ENCODE assay signal across 8 cellular contexts in the genomic region with DNA sequence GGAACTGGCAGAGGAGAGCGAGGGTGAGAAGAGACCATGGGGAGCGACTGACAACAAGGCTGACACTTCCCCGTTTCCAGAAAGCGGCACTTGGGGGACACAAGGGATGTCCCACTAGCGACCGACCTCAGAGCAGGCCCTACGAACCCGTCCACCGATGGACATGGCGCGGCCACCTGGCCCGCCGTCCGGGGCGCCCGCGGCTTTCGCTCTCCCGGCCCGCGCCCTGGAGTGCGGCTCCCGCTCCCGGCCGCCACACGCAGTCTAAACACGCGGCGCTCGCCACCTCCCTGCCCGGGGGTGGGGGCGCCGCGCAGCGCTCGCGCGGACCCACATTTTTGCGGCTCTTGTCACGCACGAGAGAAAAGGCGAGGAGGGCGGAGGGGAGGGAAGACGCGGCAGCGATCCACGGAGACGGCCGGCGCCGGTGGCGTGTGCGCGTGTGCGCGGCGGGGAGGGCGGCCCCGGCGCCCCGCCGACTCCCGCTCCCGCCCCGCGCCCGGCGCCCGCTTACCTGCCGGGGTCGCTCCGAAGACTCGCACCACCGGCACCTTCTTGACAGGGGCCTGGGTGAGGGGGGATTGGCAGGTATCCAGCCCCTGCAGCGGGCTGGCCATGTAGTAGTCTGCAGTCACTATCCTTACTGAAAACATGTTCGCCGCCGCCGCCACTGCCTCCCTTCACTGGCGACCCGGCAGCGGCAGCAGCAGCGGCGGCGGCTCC. TPM values are rescaled to one million over a fixed set of nuclear protein-coding genes. Genes with fewer than 3 reads are reported as not detected.
A peak's percentile ranks its signal among the peaks of the same experiment; 100 is the strongest.
DNase-seq lines count a peak whose midpoint lies in the region; ATAC-seq, FAIRE-seq and TF ChIP-seq lines count a peak whose summit lies in the region.

No MANE protein-coding gene starts in this region.

- H3K4me1 ChIP-seq in keratinocyte (ENCODE audit: control insufficient read depth, extremely low read depth, insufficient read depth, low read length), result peaks cover 35% of the 10 kb centered on the region

- FAIRE-seq in keratinocyte (lab: Jason Lieb, UNC), result no peak

- no peak for TF ChIP-seq CTCF in VCaP (conservative IDR thresholded peaks at IDR 0.05)
- TF ChIP-seq CTCF in cardiac fibroblast (IDR thresholded peaks at IDR 0.05; ENCODE audit: low read depth, low read length), result no peak
- TF ChIP-seq CTCF in keratinocyte (optimal IDR thresholded peaks at IDR 0.05 in 1 of 3, IDR thresholded peaks at IDR 0.05 in 1 of 3, conservative IDR thresholded peaks at IDR 0.05 in 1 of 3; ENCODE audit: extremely low read depth in 1 of 3, insufficient read depth in 2 of 3, low read length in 3 of 3), result no peak

- peak overlapping the region; percentile 46 for H2AFZ ChIP-seq in keratinocyte (ENCODE audit: control insufficient read depth, low read length)

- H3K9ac ChIP-seq in keratinocyte (ENCODE audit: control insufficient read depth, extremely low read depth, insufficient read depth, low read length), result peak overlapping the region; percentile 93

- H3K4me3 ChIP-seq in cardiac fibroblast (replicated peaks in 1 of 2; ENCODE audit: low read depth in 2 of 2, low read length in 2 of 2) (peak overlapping the region; percentile 71 to 78), keratinocyte (ENCODE audit: control insufficient read depth in 2 of 3, extremely low read depth in 1 of 3, insufficient read depth in 2 of 3, low read depth in 1 of 3, low read length in 3 of 3) (peak overlapping the region; percentile 70 to 79 (median 73))

- H3K79me2 ChIP-seq in keratinocyte (ENCODE audit: control insufficient read depth, insufficient read depth, low read length), result peaks cover 47% of the 10 kb centered on the region

- dilution Hi-C loops in keratinocyte (cut with MboI; ENCODE audit: extremely low pct_ligation_motif_present, low sequenced_read_pairs), result no loop called here

- no peaks in the 10 kb centered on the region for H3K27me3 ChIP-seq in keratinocyte (ENCODE audit: control insufficient read depth, extremely low read depth, insufficient read depth, low read length)

- peak; percentile 15 for ATAC-seq in GM21717 (IDR thresholded peaks at IDR 0.05; ENCODE audit: unreplicated experiment)

- no peaks in the 10 kb centered on the region for H3K9me1 ChIP-seq in keratinocyte (ENCODE audit: control insufficient read depth, extremely low read depth, insufficient read depth, low read length)

- H3K9me3 ChIP-seq in KOPT-K1 (ENCODE audit: insufficient read depth, low read length, poor library complexity, severe bottlenecking) (no peaks in the 10 kb centered on the region), keratinocyte (ENCODE audit: control insufficient read depth, low read depth, low read length) (no peaks in the 10 kb centered on the region)

- no peaks in the 10 kb centered on the region for H4K20me1 ChIP-seq in keratinocyte (ENCODE audit: control insufficient read depth, extremely low read depth, insufficient read depth, low read length)

- DNase-seq in ELF-1 (ENCODE audit: low read depth, low spot score) (peak; percentile 54), cardiac fibroblast (ENCODE audit: low read depth in 2 of 2) (peak in 1 of 2 donors; percentile 39), keratinocyte (ENCODE audit: low read depth, low spot score) (no peak), SHP77 treated with DMSO at 0.1 percent for 48 hours (lab: John Stamatoyannopoulos, UW) (no peak)
- DNase-seq in stimulated activated CD4-positive, alpha-beta T cell treated with anti-CD3 and anti-CD28 coated beads, Interleukin-12 subunit alpha, Interleukin-12 subunit beta, amount 100 ng/mL, for 48 hours (ENCODE audit: low read depth in 2 of 3, low spot score in 1 of 3), result peak; percentile 7 to 34 (median 21)

- peak overlapping the region; percentile 87 for H3K27ac ChIP-seq in KOPT-K1 (ENCODE audit: low read depth, low read length, poor library complexity, severe bottlenecking)
- H3K27ac ChIP-seq in VCaP, result peak overlapping the region; percentile 97
- peak overlapping the region; percentile 96 for H3K27ac ChIP-seq in keratinocyte (ENCODE audit: control insufficient read depth, insufficient read depth, low read length)

- peak overlapping the region; percentile 89 for H3K4me2 ChIP-seq in keratinocyte (ENCODE audit: control insufficient read depth, extremely low read depth, insufficient read depth, low read depth, low read length)

- no peaks in the 10 kb centered on the region for H3K36me3 ChIP-seq in KOPT-K1 (ENCODE audit: insufficient read depth, low read length)
- H3K36me3 ChIP-seq in keratinocyte (ENCODE audit: control insufficient read depth in 2 of 2, extremely low read depth in 1 of 2, insufficient read depth in 2 of 2, low read length in 2 of 2), result peaks cover 0 to 5% of the 10 kb centered on the region in 2 experiments

RNA-seq across cellular contexts. Expression of gene REV3L, which starts 0.6 kb away (rescaled TPM):
- 6.0 to 9.5 TPM (median 6.5 TPM) in 3 replicates for polyA plus RNA-seq in keratinocyte
- polyA plus RNA-seq in keratinocyte (2011; ENCODE audit: low read depth), result 3.0 TPM
- 3.3 and 6.8 TPM in 2 replicates for polyA plus RNA-seq in keratinocyte (2011; cell fraction: cytosol; rRNA removed)
- polyA plus RNA-seq in keratinocyte (2011; cell fraction: nucleus; rRNA removed), result 11.6 and 12.4 TPM in 2 replicates
- polyA plus RNA-seq in keratinocyte (2012; ENCODE audit: low replicate concordance), result 4.6 and 4.7 TPM in 2 replicates
- polyA minus RNA-seq in keratinocyte, result 8.0 to 22.5 TPM (median 9.4 TPM) in 3 replicates
- polyA minus RNA-seq in keratinocyte (2011; cell fraction: cytosol; rRNA and poly(A)+ RNA removed), result 7.7 TPM
- polyA minus RNA-seq in keratinocyte (2011; cell fraction: nucleus; rRNA and poly(A)+ RNA removed), result 13.6 and 30.9 TPM in 2 replicates

Comparison
In these comparisons a context has a peak if more than half of its experiments do, and no peak if none do; other contexts are left out.
1. DNase-seq: peak in ELF-1 (single experiment) and stimulated activated CD4-positive, alpha-beta T cell treated with anti-CD3 and anti-CD28 coated beads, Interleukin-12 subunit alpha, Interleukin-12 subunit beta, amount 100 ng/mL, for 48 hours (3 of 3); none in keratinocyte (single experiment) and SHP77 treated with DMSO at 0.1 percent for 48 hours (single experiment).
2. Peak in every context shown above with its lines, with median percentiles within 50 percentile points of each other: H3K27ac ChIP-seq.